15 cellular contexts compared by ENCODE assay signal in genomic region chr22:42330953-42331525, GRCh38.
DNase-seq lines count a peak whose midpoint lies in the region; FAIRE-seq and TF ChIP-seq lines count a peak whose summit lies in the region.
"Had no signal": no experiment of that assay in that cellular context is flagged by ENCODE, and none has a peak within 500 bp of the region (broad histone marks: within the 10 kb centered on the region; RNA-seq: fewer than 3 reads in every experiment).

No MANE protein-coding gene starts in this region.

- in situ Hi-C loops in transverse colon (cut with MboI; ENCODE audit: low pct_ligation_motif_present in 1 of 4, low pct_unique_long_range_greater_than_20kb in 1 of 4, low sequenced_read_pairs in 3 of 4): no loop called here

- TF ChIP-seq EP300 in transverse colon (IDR thresholded peaks at IDR 0.05; ENCODE audit: low read depth) (no peak), stomach (IDR thresholded peaks at IDR 0.05) (no peak), SK-N-SH (IDR thresholded peaks at IDR 0.05; ENCODE audit: borderline replicate concordance in 1 of 2, low read depth in 1 of 2, low read length in 1 of 2) (no peak)

- no peaks in the 10 kb centered on the region for H3K79me2 ChIP-seq in SK-N-SH (ENCODE audit: insufficient read depth)

- H3K4me1 ChIP-seq in transverse colon (no peaks in the 10 kb centered on the region), stomach (peaks cover 0 to 15% (median 4%) of the 10 kb centered on the region in 4 donors), SK-N-SH (ENCODE audit: control insufficient read depth in 1 of 2, insufficient read depth in 2 of 2, low read depth in 1 of 2, low read length in 1 of 2) (peaks cover 0 to 8% of the 10 kb centered on the region in 2 experiments; a peak in 1 of 4 replicates)
- H3K4me1 ChIP-seq: left ventricle myocardium inferior had no signal

- TF ChIP-seq POLR2A in transverse colon (IDR thresholded peaks at IDR 0.05) (no peak), stomach (IDR thresholded peaks at IDR 0.05) (no peak)

- TF ChIP-seq CTCF in bronchial epithelial cell (IDR thresholded peaks at IDR 0.05; ENCODE audit: insufficient read depth, low read length, severe bottlenecking) (no peak), transverse colon (IDR thresholded peaks at IDR 0.05) (no peak), stomach (IDR thresholded peaks at IDR 0.05) (no peak), SK-N-SH (IDR thresholded peaks at IDR 0.05) (no peak)

- no peak for TF ChIP-seq RAD21 in SK-N-SH (IDR thresholded peaks at IDR 0.05; ENCODE audit: low read length)

- H3K9me2 ChIP-seq in SK-N-SH: no peaks in the 10 kb centered on the region

- H3K9ac ChIP-seq in SK-N-SH: no peak overlapping the region

- H3F3A ChIP-seq in SK-N-SH (replicated peaks; ENCODE audit: insufficient read depth): no peaks in the 10 kb centered on the region

- CTCF ChIA-PET in SK-N-SH (lab: Yijun Ruan, JAX): no interaction called here

- H3K4me2 ChIP-seq in SK-N-SH: no peak overlapping the region
- H3K4me2 ChIP-seq: GM23338 had no signal

- no peak overlapping the region for H2AFZ ChIP-seq in SK-N-SH (ENCODE audit: low read depth)
- H2AFZ ChIP-seq: GM23338 had no signal

- no peaks in the 10 kb centered on the region for H3K27me3 ChIP-seq in bronchial epithelial cell (ENCODE audit: control insufficient read depth, insufficient read depth, low read length)
- H3K27me3 ChIP-seq in transverse colon: no peaks in the 10 kb centered on the region
- H3K27me3 ChIP-seq in stomach: no peaks in the 10 kb centered on the region
- H3K27me3 ChIP-seq in SK-N-SH (ENCODE audit: insufficient read depth): no peaks in the 10 kb centered on the region

- H3K36me3 ChIP-seq in bronchial epithelial cell (ENCODE audit: control insufficient read depth, insufficient read depth, low read length) (no peaks in the 10 kb centered on the region), transverse colon (no peaks in the 10 kb centered on the region), stomach (no peaks in the 10 kb centered on the region), SK-N-SH (replicated peaks in 1 of 2; ENCODE audit: control insufficient read depth in 1 of 2, insufficient read depth in 2 of 2, low read length in 1 of 2) (no peaks in the 10 kb centered on the region)
- H3K36me3 ChIP-seq: left ventricle myocardium inferior, neutrophil had no signal

- H3K4me3 ChIP-seq in bronchial epithelial cell (ENCODE audit: low read depth, low read length): no peak overlapping the region
- H3K4me3 ChIP-seq in transverse colon: no peak overlapping the region
- H3K4me3 ChIP-seq in stomach: no peak overlapping the region
- no peak overlapping the region for H3K4me3 ChIP-seq in SK-N-SH (ENCODE audit: low read depth in 2 of 2, low read length in 1 of 2)
- H3K4me3 ChIP-seq: GM23338, left ventricle myocardium inferior had no signal

- intact Hi-C loops in posterior cingulate gyrus (cut with DNase I) (no loop called here), transverse colon (cut with DNase I; ENCODE audit: low total_unique reads) (no loop called here), stomach (cut with DNase I; ENCODE audit: low total_unique reads) (no loop called here)

- H3K27ac ChIP-seq in transverse colon (no peak overlapping the region), stomach (no peak overlapping the region), SK-N-SH (ENCODE audit: low read depth in 2 of 2, low read length in 1 of 2) (no peak overlapping the region)
- H3K27ac ChIP-seq: left ventricle myocardium inferior, neutrophil had no signal

- POLR2A ChIA-PET in SK-N-SH (lab: Yijun Ruan, JAX): no interaction called here

- H4K20me1 ChIP-seq in SK-N-SH (ENCODE audit: insufficient read depth): no peaks in the 10 kb centered on the region

- WGBS in transverse colon (ENCODE audit: low coverage in 1 of 2), 2 donors: 54% methylated on average over 11 of the region's 25 CpGs; no CpG with 5 or more reads in 1 of the 2 donors
- WGBS in stomach, 5 donors: 32 to 58% (median 52%) methylated on average over 16 to 25 of the region's 25 CpGs
- no CpG with 5 or more reads among the region's 25 CpGs for WGBS in SK-N-SH (ENCODE audit: low lambda C conversion rate)

- DNase-seq in DMS53 (lab: John Stamatoyannopoulos, UW) (peak; percentile 25), DMS53 treated with DMSO at 0.1 percent for 48 hours (lab: John Stamatoyannopoulos, UW; ENCODE audit: unreplicated experiment) (no peak), NCI-H2171 treated with DMSO at 0.1 percent for 48 hours (lab: John Stamatoyannopoulos, UW) (peak; percentile 92), bronchial epithelial cell (ENCODE audit: low read depth) (no peak), posterior cingulate gyrus (peak in 7 of 10 donors; percentile 36 to 94 (median 52)), transverse colon (no peak), stomach (no peak), SK-N-SH (no peak)
- DNase-seq: activated CD4-positive, alpha-beta T cell treated with anti-CD3 and anti-CD28 coated beads, Interleukin-2, amount 50 U/mL, for 4 hours; activated effector memory CD4-positive, alpha-beta T cell treated with Interleukin-2 at 50 U/mL for 16 hours; left ventricle myocardium inferior had no signal

- no peaks in the 10 kb centered on the region for H3K9me3 ChIP-seq in transverse colon
- H3K9me3 ChIP-seq in stomach: no peaks in the 10 kb centered on the region
- no peaks in the 10 kb centered on the region for H3K9me3 ChIP-seq in SK-N-SH
- H3K9me3 ChIP-seq: left ventricle myocardium inferior, neutrophil had no signal

- peak; percentile 50 for FAIRE-seq in bronchial epithelial cell (lab: Jason Lieb, UNC)
- FAIRE-seq: GM12892, GM19239 had no signal

TF ChIP-seq in SK-N-SH, 30 proteins besides CTCF, POLR2A, EP300 and RAD21:
- TF ChIP-seq RCOR1 (IDR thresholded peaks at IDR 0.05; ENCODE audit: low read length) (no peak), FOSL2 (IDR thresholded peaks at IDR 0.05; ENCODE audit: borderline replicate concordance, low read depth) (no peak), MEF2A (IDR thresholded peaks at IDR 0.05; ENCODE audit: borderline replicate concordance, low read depth) (no peak), YY1 (IDR thresholded peaks at IDR 0.05; ENCODE audit: low read depth) (no peak), ELF1 (IDR thresholded peaks at IDR 0.05) (no peak)

Comparison
In these comparisons a context has a peak if more than half of its experiments do, and no peak if none do; other contexts are left out.
1. DNase-seq: peak in DMS53 (single experiment), NCI-H2171 treated with DMSO at 0.1 percent for 48 hours (single experiment) and posterior cingulate gyrus (7 of 10); none in DMS53 treated with DMSO at 0.1 percent for 48 hours (single experiment), bronchial epithelial cell (single experiment), transverse colon (single experiment), stomach (single experiment) and SK-N-SH (single experiment).